14 cellular contexts compared by ENCODE assay signal in the genomic region with DNA sequence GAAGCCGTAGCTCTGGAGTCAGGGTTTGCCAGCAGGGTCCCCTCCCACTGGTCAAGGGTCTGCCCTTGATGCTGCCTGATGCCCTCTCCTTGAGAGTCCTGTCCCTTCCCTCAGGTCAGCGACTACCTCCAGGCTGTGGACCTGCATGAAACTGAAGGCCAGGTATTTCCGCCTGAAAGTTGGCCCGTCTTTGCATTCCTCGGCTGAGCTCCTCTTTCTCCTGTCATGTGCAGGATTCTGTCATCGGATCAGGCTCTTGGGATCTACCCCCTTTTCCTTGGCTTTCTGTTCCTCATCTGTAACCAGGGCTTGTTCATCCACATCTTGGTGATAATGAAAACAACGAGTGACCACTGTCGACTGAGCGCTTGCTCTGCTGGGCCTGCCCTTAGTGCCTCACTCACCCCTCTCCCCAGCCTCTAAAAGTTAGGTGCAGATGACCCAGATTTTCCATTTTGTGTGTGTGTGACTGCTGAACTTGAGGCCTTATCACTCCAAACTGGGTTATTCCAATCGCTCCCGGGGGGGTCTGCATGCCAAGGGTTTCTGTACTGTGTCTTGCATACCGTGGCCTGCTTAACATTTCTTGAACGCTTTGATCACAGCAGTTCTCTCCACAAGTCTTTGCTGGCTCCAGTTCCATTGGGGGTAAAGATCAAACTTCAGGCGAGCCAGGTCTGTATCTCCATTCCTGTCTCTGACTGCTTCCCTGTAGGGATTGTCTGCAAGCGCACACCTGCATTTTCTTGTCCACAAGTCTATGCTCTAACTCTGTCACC.
"Had no signal": no experiment of that assay in that cellular context is flagged by ENCODE, and none has a peak within 500 bp of the region (broad histone marks: within the 10 kb centered on the region; RNA-seq: fewer than 3 reads in every experiment).

No MANE protein-coding gene starts in this region.

- H3K27me3 Mint-ChIP-seq: activated naive CD8-positive, alpha-beta T cell treated with anti-CD3 and anti-CD28 coated beads for 36 hours; activated T-cell treated with anti-CD3 and anti-CD28 coated beads, Interleukin-2, amount 50 U/mL, for 24 hours; effector memory CD8-positive, alpha-beta T cell had no signal

- H3K27ac Mint-ChIP-seq: activated naive CD8-positive, alpha-beta T cell treated with anti-CD3 and anti-CD28 coated beads for 36 hours; activated T-cell treated with anti-CD3 and anti-CD28 coated beads, Interleukin-2, amount 50 U/mL, for 24 hours; effector memory CD8-positive, alpha-beta T cell; nephron; T-helper 1 cell treated with Interleukin-12 subunit alpha and Interleukin-12 subunit beta and Interleukin-4 antibody, amounts not matched to agents 30 μg/mL and 1 μg/mL, for 36 hours had no signal

- H3K4me3 ChIP-seq: lung, stomach had no signal

- DNase-seq: activated CD4-positive, alpha-beta T cell treated with anti-CD3 and anti-CD28 coated beads, Interleukin-2, amount 50 U/mL, for 4 hours; activated effector memory CD4-positive, alpha-beta T cell treated with anti-CD3 and anti-CD28 coated beads, Interleukin-2, amount 50 U/mL, for 16 hours; activated naive CD8-positive, alpha-beta T cell treated with anti-CD3 and anti-CD28 coated beads for 36 hours; activated T-cell treated with anti-CD3 and anti-CD28 coated beads, Interleukin-2, amount 50 U/mL, for 24 hours; anterior cingulate cortex; central memory CD4-positive, alpha-beta T cell; cortex of kidney; effector memory CD8-positive, alpha-beta T cell; left cardiac atrium; stimulated activated CD4-positive, alpha-beta T cell treated with anti-CD3 and anti-CD28 coated beads, Interleukin-4, amount 100 ng/mL, for 4 hours; stomach had no signal

- H3K36me3 Mint-ChIP-seq: activated naive CD8-positive, alpha-beta T cell treated with anti-CD3 and anti-CD28 coated beads for 36 hours had no signal

- H3K9me3 Mint-ChIP-seq: activated naive CD8-positive, alpha-beta T cell treated with anti-CD3 and anti-CD28 coated beads for 36 hours; activated T-cell treated with anti-CD3 and anti-CD28 coated beads, Interleukin-2, amount 50 U/mL, for 24 hours; effector memory CD8-positive, alpha-beta T cell; nephron; T-helper 1 cell treated with Interleukin-12 subunit alpha and Interleukin-12 subunit beta and Interleukin-4 antibody, amounts not matched to agents 30 μg/mL and 1 μg/mL, for 36 hours had no signal

- ATAC-seq: effector memory CD8-positive, alpha-beta T cell; left cardiac atrium had no signal

- H3K4me3 Mint-ChIP-seq: activated naive CD8-positive, alpha-beta T cell treated with anti-CD3 and anti-CD28 coated beads for 36 hours; activated T-cell treated with anti-CD3 and anti-CD28 coated beads, Interleukin-2, amount 50 U/mL, for 24 hours; effector memory CD8-positive, alpha-beta T cell; nephron; T-helper 1 cell treated with Interleukin-12 subunit alpha and Interleukin-12 subunit beta and Interleukin-4 antibody, amounts not matched to agents 30 μg/mL and 1 μg/mL, for 36 hours had no signal
